Comparison of ENCODE assay signal across 8 cellular contexts in the genomic region with DNA sequence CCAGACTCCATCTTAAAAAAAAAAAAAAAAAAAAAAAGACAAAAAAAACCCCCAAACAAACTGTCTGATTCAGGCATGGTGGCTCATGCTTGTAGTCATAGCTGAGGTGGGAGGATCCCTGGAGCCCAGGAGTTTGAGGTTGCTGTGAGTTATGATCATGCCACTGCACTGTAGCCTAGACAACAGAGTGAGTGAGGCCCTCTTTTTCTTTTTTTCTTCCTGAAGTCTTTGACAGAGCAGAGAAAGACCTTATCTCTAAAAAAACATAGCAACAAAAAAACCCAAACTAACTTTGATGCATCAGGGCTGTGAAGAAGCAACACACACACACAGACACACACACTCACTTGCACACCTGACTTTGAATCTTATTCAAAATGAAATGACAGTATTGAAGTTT. TPM values are rescaled to one million over a fixed set of nuclear protein-coding genes. Genes with fewer than 3 reads are reported as not detected.
DNase-seq lines count a peak whose midpoint lies in the region; ATAC-seq and TF ChIP-seq lines count a peak whose summit lies in the region.

No MANE protein-coding gene starts in this region.

- no peaks in the 10 kb centered on the region for H3K9me3 ChIP-seq in right cardiac atrium (ENCODE audit: control insufficient read depth, low read length)

- intact Hi-C loops in right cardiac atrium (cut with DNase I) = no loop called here

- no peak for ATAC-seq in right cardiac atrium

- DNase-seq in activated gamma-delta T cell treated with Interleukin-2 at 50 U/mL for 16 hours (peak; percentile 47), activated gamma-delta T cell (lab: John Stamatoyannopoulos, UW) (no peak), fibroblast of mammary gland (ENCODE audit: low read depth) (peak; percentile 92), type B pancreatic cell (ENCODE audit: extremely low spot score, unreplicated experiment) (no peak), OCI-M2 (lab: John Stamatoyannopoulos, UW; ENCODE audit: unreplicated experiment) (no peak), ecto neural progenitor cell (ENCODE audit: low spot score) (no peak), right cardiac atrium (no peak)
- peak; percentile 58 to 64 for DNase-seq in activated CD4-positive, alpha-beta T cell treated with anti-CD3 and anti-CD28 coated beads, Interleukin-2, amount 50 U/mL, for 4 hours

- H3K4me3 ChIP-seq in fibroblast of mammary gland (ENCODE audit: control insufficient read depth, low read depth, low read length) (no peak overlapping the region), right cardiac atrium (ENCODE audit: low read length) (no peak overlapping the region)

- H3K27me3 Mint-ChIP-seq in type B pancreatic cell = no peaks in the 10 kb centered on the region

- peaks cover 5% of the 10 kb centered on the region for H3K4me1 Mint-ChIP-seq in type B pancreatic cell (ENCODE audit: unreplicated experiment)

- H3K27me3 ChIP-seq in right cardiac atrium (ENCODE audit: control insufficient read depth, insufficient read depth) = no peaks in the 10 kb centered on the region

- H3K27ac ChIP-seq in right cardiac atrium (ENCODE audit: low read length) = no peak overlapping the region

- TF ChIP-seq CTCF in fibroblast of mammary gland (conservative IDR thresholded peaks at IDR 0.05; ENCODE audit: control insufficient read depth, insufficient read depth, low read depth, low read length) (no peak), type B pancreatic cell (conservative IDR thresholded peaks at IDR 0.05) (no peak)

- H3K27ac Mint-ChIP-seq in type B pancreatic cell = peak overlapping the region; percentile 86

- H3K9me3 Mint-ChIP-seq in type B pancreatic cell = peaks cover 10% of the 10 kb centered on the region

- H3K4me3 Mint-ChIP-seq in type B pancreatic cell = peak overlapping the region; percentile 38

- peaks cover 4% of the 10 kb centered on the region for H3K4me1 ChIP-seq in right cardiac atrium (ENCODE audit: control insufficient read depth, insufficient read depth, low read length)

- H3K36me3 Mint-ChIP-seq in type B pancreatic cell = peaks cover 15% of the 10 kb centered on the region

RNA-seq across cellular contexts. Expression of a gene that starts 7.7 kb away (rescaled TPM):
- total RNA-seq in type B pancreatic cell (ENCODE audit: low replicate concordance) (5.5 and 9.6 TPM in 2 replicates), right cardiac atrium (10 to 100 TPM; 10.7 to 13.9 (median 11.6) TPM)
- 9.6 TPM for polyA plus RNA-seq in right cardiac atrium

Comparison
In these comparisons a context has a peak if more than half of its experiments do, and no peak if none do; other contexts are left out.
1. DNase-seq: peak in activated gamma-delta T cell treated with Interleukin-2 at 50 U/mL for 16 hours (single experiment), activated CD4-positive, alpha-beta T cell treated with anti-CD3 and anti-CD28 coated beads, Interleukin-2, amount 50 U/mL, for 4 hours (2 of 2) and fibroblast of mammary gland (single experiment); none in activated gamma-delta T cell (single experiment), type B pancreatic cell (single experiment), OCI-M2 (single experiment), ecto neural progenitor cell (single experiment) and right cardiac atrium (0 of 3).